In the genomic region with DNA sequence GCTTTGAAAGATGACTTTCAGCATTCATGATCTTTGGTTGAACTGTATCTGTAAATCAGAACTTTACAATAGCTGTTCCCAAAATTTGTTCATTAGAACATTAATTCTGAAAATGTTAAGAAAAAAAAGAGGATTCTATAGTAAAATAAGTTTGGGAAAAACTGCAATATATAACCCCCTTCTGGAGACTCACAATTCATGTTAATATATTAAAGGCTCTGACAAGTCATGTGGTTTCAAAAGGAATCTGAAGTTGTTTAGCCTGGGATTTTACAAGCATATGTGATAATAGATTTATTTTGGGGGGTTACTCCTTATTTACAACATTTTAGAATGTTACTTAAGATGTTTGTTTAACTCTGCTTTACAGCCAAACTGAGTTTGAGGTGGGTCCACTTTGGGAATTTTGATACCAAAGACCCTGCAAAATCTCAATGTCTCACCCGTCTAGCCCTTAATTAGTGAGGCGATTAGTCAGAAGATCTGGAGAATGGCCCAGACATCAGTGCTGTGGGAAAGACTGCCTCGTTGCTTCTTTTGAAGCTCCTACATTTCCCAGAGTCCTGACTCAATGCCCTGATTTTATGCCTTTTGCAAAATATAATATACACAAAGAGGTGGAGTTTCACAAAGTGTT, we compare ENCODE assay signal across 1 cellular context.
TF ChIP-seq lines count a peak whose summit lies in the region.

No MANE protein-coding gene starts in this region.

TF ChIP-seq in HepG2, 621 proteins besides CTCF, POLR2A, EP300 and RAD21:
- TF ChIP-seq MLXIP (CRISPR knock-in tag; IDR thresholded peaks at IDR 0.05; ENCODE audit: borderline replicate concordance) (no peak), TCF7 (IDR thresholded peaks at IDR 0.05; ENCODE audit: low read depth) (no peak), ZNF512 (CRISPR knock-in tag; IDR thresholded peaks at IDR 0.05) (no peak), RERE (CRISPR knock-in tag; IDR thresholded peaks at IDR 0.05; ENCODE audit: low read depth) (no peak), POLR2G (IDR thresholded peaks at IDR 0.05; ENCODE audit: low read depth, low read length) (no peak), STAT5B (CRISPR knock-in tag; IDR thresholded peaks at IDR 0.05) (no peak)
- TF ChIP-seq, protein P1, sequence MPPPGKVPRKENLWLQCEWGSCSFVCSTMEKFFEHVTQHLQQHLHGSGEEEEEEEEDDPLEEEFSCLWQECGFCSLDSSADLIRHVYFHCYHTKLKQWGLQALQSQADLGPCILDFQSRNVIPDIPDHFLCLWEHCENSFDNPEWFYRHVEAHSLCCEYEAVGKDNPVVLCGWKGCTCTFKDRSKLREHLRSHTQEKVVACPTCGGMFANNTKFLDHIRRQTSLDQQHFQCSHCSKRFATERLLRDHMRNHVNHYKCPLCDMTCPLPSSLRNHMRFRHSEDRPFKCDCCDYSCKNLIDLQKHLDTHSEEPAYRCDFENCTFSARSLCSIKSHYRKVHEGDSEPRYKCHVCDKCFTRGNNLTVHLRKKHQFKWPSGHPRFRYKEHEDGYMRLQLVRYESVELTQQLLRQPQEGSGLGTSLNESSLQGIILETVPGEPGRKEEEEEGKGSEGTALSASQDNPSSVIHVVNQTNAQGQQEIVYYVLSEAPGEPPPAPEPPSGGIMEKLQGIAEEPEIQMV (CRISPR knock-in tag; IDR thresholded peaks at IDR 0.05; ENCODE audit: low read depth), result no peak
